ENCODE assay signal across 17 cellular contexts in the genomic region with DNA sequence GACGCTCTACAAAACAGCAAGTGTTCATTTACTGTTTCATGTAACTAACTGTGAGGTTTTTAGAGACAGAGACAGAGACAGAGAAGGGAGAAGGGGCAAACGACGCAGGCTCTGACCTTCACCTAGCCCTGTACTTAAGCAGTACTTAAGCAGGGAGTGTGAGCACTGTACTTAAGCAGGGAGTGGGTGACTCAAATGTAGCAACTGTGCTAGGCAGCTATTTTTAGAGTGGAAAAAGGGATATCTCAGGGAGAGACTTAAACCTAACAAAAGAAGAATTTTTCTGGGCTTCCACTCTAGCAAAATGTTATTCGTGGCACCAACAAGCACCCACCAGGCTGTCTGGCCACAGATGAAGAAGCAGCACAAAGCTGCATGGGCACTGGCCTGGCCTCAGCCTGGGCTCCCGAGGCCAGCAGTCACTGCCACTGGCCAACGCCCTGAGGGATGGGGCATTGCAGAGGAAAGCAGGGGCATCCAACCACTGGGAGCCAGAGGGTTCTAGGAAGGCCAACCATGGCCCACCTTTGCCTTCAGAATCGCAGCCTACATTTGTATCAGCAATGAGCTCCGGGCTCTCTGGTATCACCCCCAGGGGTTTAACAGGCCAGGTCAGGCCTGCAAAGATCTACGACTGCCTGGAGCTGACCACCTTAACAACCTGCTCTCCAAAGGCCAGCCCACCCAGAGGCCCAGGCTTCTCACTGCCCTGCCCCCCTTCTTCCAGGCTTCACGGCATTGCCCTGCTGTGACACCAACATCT.
DNase-seq lines count a peak whose midpoint lies in the region; ATAC-seq and TF ChIP-seq lines count a peak whose summit lies in the region.
"Had no signal": no experiment of that assay in that cellular context is flagged by ENCODE, and none has a peak within 500 bp of the region (broad histone marks: within the 10 kb centered on the region; RNA-seq: fewer than 3 reads in every experiment).

No MANE protein-coding gene starts in this region.

- no peak for TF ChIP-seq CTCF in IMR-90 (conservative IDR thresholded peaks at IDR 0.05; ENCODE audit: low read depth, low read length)
- no peak for TF ChIP-seq CTCF in lower lobe of right lung (IDR thresholded peaks at IDR 0.05)
- no peak for TF ChIP-seq CTCF in thoracic aorta (IDR thresholded peaks at IDR 0.05)
- TF ChIP-seq CTCF in SK-N-SH (IDR thresholded peaks at IDR 0.05), result no peak
- TF ChIP-seq CTCF in PC-9 (conservative IDR thresholded peaks at IDR 0.05), result no peak

- CTCF ChIA-PET in IMR-90 (lab: Yijun Ruan, JAX) (no interaction called here), SK-N-SH (lab: Yijun Ruan, JAX) (interaction anchor here (0.6 to 1.6 kb wide), 3 partner anchors 10 to 467 kb away, joined by 3 to 7 read pairs (median 3); no protein-coding TSS in a partner anchor), PC-9 (lab: Charles Lee) (no interaction called here)

- H3K27ac ChIP-seq in IMR-90 (ENCODE audit: insufficient read depth, low read length), result no peak overlapping the region
- no peak overlapping the region for H3K27ac ChIP-seq in lower lobe of right lung
- H3K27ac ChIP-seq in thoracic aorta, result peak overlapping the region; percentile 76 to 86
- no peak overlapping the region for H3K27ac ChIP-seq in SK-N-SH (ENCODE audit: low read depth in 2 of 2, low read length in 1 of 2)
- H3K27ac ChIP-seq in PC-9, result no peak overlapping the region
- H3K27ac ChIP-seq: hepatocyte, WERI-Rb-1 had no signal

- no peak overlapping the region for H2BK15ac ChIP-seq in IMR-90 (ENCODE audit: low read depth, low read length)

- peak; percentile 60 for DNase-seq in IMR-90
- peak; percentile 29 for DNase-seq in fibroblast of peridontal ligament (ENCODE audit: extremely low read depth)
- no peak for DNase-seq in lower lobe of right lung
- DNase-seq in thoracic aorta (ENCODE audit: low spot score), result no peak
- no peak for DNase-seq in SK-N-SH
- DNase-seq in activated T-cell treated with anti-CD3 and anti-CD28 coated beads, Interleukin-2, amount 50 U/mL, for 72 hours, result no peak
- no peak for DNase-seq in PC-9
- DNase-seq: activated T-cell treated with anti-CD3 and anti-CD28 coated beads, Interleukin-2, amount 50 U/mL, for 24 hours; effector memory CD4-positive, alpha-beta T cell; kidney; NCI-H1092; NCI-H526 treated with DMSO at 0.1 percent for 48 hours; right cardiac atrium; stimulated activated naive CD4-positive, alpha-beta T cell treated with Interleukin-2 at 50 U/mL for 16 hours had no signal

- no peaks in the 10 kb centered on the region for H3K4me1 Mint-ChIP-seq in activated T-cell treated with anti-CD3 and anti-CD28 coated beads, Interleukin-2, amount 50 U/mL, for 72 hours (ENCODE audit: low read depth)
- H3K4me1 Mint-ChIP-seq: activated naive CD4-positive, alpha-beta T cell treated with anti-CD3 and anti-CD28 coated beads, Interleukin-2, amount 50 U/mL, for 24 hours had no signal

- H3K4me2 ChIP-seq in IMR-90 (ENCODE audit: low read depth, low read length) (no peak overlapping the region), SK-N-SH (no peak overlapping the region), PC-9 (no peak overlapping the region)
- H3K4me2 ChIP-seq: hepatocyte had no signal

- intact Hi-C loops in IMR-90 (cut with micrococcal nuclease), result loop anchor here (5.0 kb wide), 1 partner anchor 380 kb away; no protein-coding TSS in a partner anchor
- intact Hi-C loops in lower lobe of right lung (cut with DNase I), result no loop called here
- intact Hi-C loops in PC-9 (cut with micrococcal nuclease; ENCODE audit: unreplicated experiment), result loop anchor here (2.0 kb wide), 1 partner anchor 385 kb away; no protein-coding TSS in a partner anchor

- no peaks in the 10 kb centered on the region; the same call in 1 of the 2 replicates for H3K9me1 ChIP-seq in IMR-90 (ENCODE audit: insufficient read depth, low read length)

- no peaks in the 10 kb centered on the region for H3K9me3 Mint-ChIP-seq in activated T-cell treated with anti-CD3 and anti-CD28 coated beads, Interleukin-2, amount 50 U/mL, for 72 hours
- H3K9me3 Mint-ChIP-seq: activated naive CD4-positive, alpha-beta T cell treated with anti-CD3 and anti-CD28 coated beads, Interleukin-2, amount 50 U/mL, for 24 hours; activated T-cell treated with anti-CD3 and anti-CD28 coated beads, Interleukin-2, amount 50 U/mL, for 24 hours had no signal

- peaks cover 7% of the 10 kb centered on the region for H3K4me1 ChIP-seq in IMR-90 (ENCODE audit: control insufficient read depth, insufficient read depth, low read length)
- no peaks in the 10 kb centered on the region for H3K4me1 ChIP-seq in lower lobe of right lung
- H3K4me1 ChIP-seq in thoracic aorta (ENCODE audit: control insufficient read depth in 1 of 2, low read depth in 2 of 2), result peaks cover 14 to 63% of the 10 kb centered on the region in 2 donors
- H3K4me1 ChIP-seq in SK-N-SH (ENCODE audit: control insufficient read depth in 1 of 2, insufficient read depth in 2 of 2, low read depth in 1 of 2, low read length in 1 of 2), result no peaks in the 10 kb centered on the region
- no peaks in the 10 kb centered on the region for H3K4me1 ChIP-seq in PC-9 (replicated peaks; ENCODE audit: insufficient read depth)

- H3K4me3 ChIP-seq in IMR-90 (ENCODE audit: insufficient read depth, low read depth, low read length), result no peak overlapping the region
- no peak overlapping the region for H3K4me3 ChIP-seq in lower lobe of right lung
- no peak overlapping the region for H3K4me3 ChIP-seq in thoracic aorta
- no peak overlapping the region for H3K4me3 ChIP-seq in SK-N-SH (ENCODE audit: low read depth in 2 of 2, low read length in 1 of 2)
- H3K4me3 ChIP-seq in PC-9, result no peak overlapping the region
- H3K4me3 ChIP-seq: hepatocyte had no signal

- H4K91ac ChIP-seq in IMR-90 (ENCODE audit: insufficient read depth, low read depth, low read length), result peak overlapping the region; percentile 50

- WGBS in IMR-90 (ENCODE audit: extremely low coverage in 2 of 2, insufficient read length in 1 of 2), 2 experiments, result 96% methylated on average over 3 of the region's 10 CpGs; no CpG with 5 or more reads in 1 of the 2 experiments
- 53% methylated on average over 9 of the region's 10 CpGs for WGBS in SK-N-SH (ENCODE audit: low lambda C conversion rate)

- dilution Hi-C loops in IMR-90 (cut with HindIII; ENCODE audit: low sequenced_read_pairs, unreplicated experiment), result no loop called here

- TF ChIP-seq EP300 in SK-N-SH (IDR thresholded peaks at IDR 0.05; ENCODE audit: borderline replicate concordance in 1 of 2, low read depth in 1 of 2, low read length in 1 of 2), result no peak

- no peak overlapping the region for H3K4me3 Mint-ChIP-seq in activated T-cell treated with anti-CD3 and anti-CD28 coated beads, Interleukin-2, amount 50 U/mL, for 72 hours
- H3K4me3 Mint-ChIP-seq: activated naive CD4-positive, alpha-beta T cell treated with anti-CD3 and anti-CD28 coated beads, Interleukin-2, amount 50 U/mL, for 24 hours; activated T-cell treated with anti-CD3 and anti-CD28 coated beads, Interleukin-2, amount 50 U/mL, for 24 hours had no signal

- peak overlapping the region; percentile 54; the same call in 1 of the 2 replicates for H2AK5ac ChIP-seq in IMR-90 (ENCODE audit: low read depth, low read length)

- no peak overlapping the region for H2BK5ac ChIP-seq in IMR-90 (ENCODE audit: low read depth, low read length, poor library complexity, severe bottlenecking)

- no peaks in the 10 kb centered on the region for H3K9me3 ChIP-seq in IMR-90 (ENCODE audit: control insufficient read depth, insufficient read depth, low read length)
- H3K9me3 ChIP-seq in lower lobe of right lung, result no peaks in the 10 kb centered on the region
- H3K9me3 ChIP-seq in thoracic aorta, result no peaks in the 10 kb centered on the region
- no peaks in the 10 kb centered on the region for H3K9me3 ChIP-seq in SK-N-SH
- H3K9me3 ChIP-seq in PC-9 (ENCODE audit: insufficient read depth, low read depth), result no peaks in the 10 kb centered on the region

- no peak for TF ChIP-seq POLR2A in IMR-90 (IDR thresholded peaks at IDR 0.05; ENCODE audit: low read depth, low read length)

- H3K79me2 ChIP-seq in SK-N-SH (ENCODE audit: insufficient read depth), result no peaks in the 10 kb centered on the region
- no peaks in the 10 kb centered on the region for H3K79me2 ChIP-seq in PC-9 (ENCODE audit: low read depth)
- H3K79me2 ChIP-seq: hepatocyte had no signal

- H3K27ac Mint-ChIP-seq in activated T-cell treated with anti-CD3 and anti-CD28 coated beads, Interleukin-2, amount 50 U/mL, for 72 hours, result no peak overlapping the region
- H3K27ac Mint-ChIP-seq: activated naive CD4-positive, alpha-beta T cell treated with anti-CD3 and anti-CD28 coated beads, Interleukin-2, amount 50 U/mL, for 24 hours; activated T-cell treated with anti-CD3 and anti-CD28 coated beads, Interleukin-2, amount 50 U/mL, for 24 hours had no signal

- no peak overlapping the region; the same call in 1 of the 2 replicates for H2BK20ac ChIP-seq in IMR-90 (ENCODE audit: low read depth, low read length)

- H3K9me2 ChIP-seq in SK-N-SH (no peaks in the 10 kb centered on the region), PC-9 (ENCODE audit: insufficient read depth) (no peaks in the 10 kb centered on the region)

- no peak overlapping the region for H4K5ac ChIP-seq in IMR-90 (ENCODE audit: low read depth, low read length)

- TF ChIP-seq RAD21 in IMR-90 (IDR thresholded peaks at IDR 0.05; ENCODE audit: low read length) (no peak), SK-N-SH (IDR thresholded peaks at IDR 0.05; ENCODE audit: low read length) (no peak)

- H3K9ac ChIP-seq in IMR-90 (ENCODE audit: low read depth, low read length) (0 out of 2 replicates have a peak overlapping the region, but pooled peaks have one; percentile 42), SK-N-SH (no peak overlapping the region)

- H3K18ac ChIP-seq in IMR-90 (ENCODE audit: low read depth, low read length), result peak overlapping the region; percentile 40; the same call in 1 of the 2 replicates

- H2AFZ ChIP-seq in IMR-90 (replicated peaks; ENCODE audit: low read length, poor library complexity) (peak overlapping the region; percentile 27), SK-N-SH (ENCODE audit: low read depth) (no peak overlapping the region), PC-9 (no peak overlapping the region)
- H2AFZ ChIP-seq: hepatocyte had no signal

- no TSS peak for BruUV-seq in IMR-90 (replicated peaks; lab: Mats Ljungman, UMichigan)
- BruUV-seq in PC-9 (replicated peaks; lab: Mats Ljungman, UMichigan), result no TSS peak

- H3K27me3 ChIP-seq in IMR-90 (ENCODE audit: control insufficient read depth, insufficient read depth, low read length) (no peaks in the 10 kb centered on the region), lower lobe of right lung (ENCODE audit: low read depth) (no peaks in the 10 kb centered on the region), thoracic aorta (replicated peaks; ENCODE audit: insufficient read depth) (no peaks in the 10 kb centered on the region), SK-N-SH (ENCODE audit: insufficient read depth) (peaks cover 36% of the 10 kb centered on the region; the same call in 1 of the 2 replicates), PC-9 (ENCODE audit: insufficient read depth, low read depth) (no peaks in the 10 kb centered on the region)
- H3K27me3 ChIP-seq: hepatocyte had no signal

- H3K14ac ChIP-seq in IMR-90 (replicated peaks; ENCODE audit: low read depth, low read length), result peak overlapping the region; percentile 11; the same call in 1 of the 2 replicates

- H2BK120ac ChIP-seq in IMR-90 (ENCODE audit: low read depth, low read length), result peak overlapping the region; percentile 69; the same call in 1 of the 2 replicates

- no peak overlapping the region for H3K56ac ChIP-seq in IMR-90 (ENCODE audit: extremely low read depth, insufficient read depth, low read length)

- H3K36me3 ChIP-seq in IMR-90 (ENCODE audit: control insufficient read depth, insufficient read depth, low read length) (no peaks in the 10 kb centered on the region), lower lobe of right lung (no peaks in the 10 kb centered on the region), thoracic aorta (no peaks in the 10 kb centered on the region), SK-N-SH (replicated peaks in 1 of 2; ENCODE audit: control insufficient read depth in 1 of 2, insufficient read depth in 2 of 2, low read length in 1 of 2) (no peaks in the 10 kb centered on the region), PC-9 (ENCODE audit: low read depth) (no peaks in the 10 kb centered on the region)
- H3K36me3 ChIP-seq: WERI-Rb-1 had no signal

- no peak overlapping the region; a peak in 1 of 4 replicates for H4K8ac ChIP-seq in IMR-90 (ENCODE audit: low read depth in 2 of 2, low read length in 2 of 2)

- POLR2A ChIA-PET in IMR-90 (lab: Charles Lee; ENCODE audit: unreplicated experiment), result no interaction called here
- POLR2A ChIA-PET in SK-N-SH (lab: Yijun Ruan, JAX), result no interaction called here
- POLR2A ChIA-PET in PC-9 (lab: Charles Lee; ENCODE audit: unreplicated experiment), result interaction anchor here (0.7 kb wide), 1 partner anchor 106 kb away, joined by 4 read pairs; no protein-coding TSS in a partner anchor

- no peaks in the 10 kb centered on the region for H3K79me1 ChIP-seq in IMR-90 (ENCODE audit: low read depth in 1 of 2, low read length in 2 of 2)

- H4K20me1 ChIP-seq in IMR-90 (ENCODE audit: insufficient read depth, low read length) (no peaks in the 10 kb centered on the region), SK-N-SH (ENCODE audit: insufficient read depth) (no peaks in the 10 kb centered on the region), PC-9 (ENCODE audit: insufficient read depth) (no peaks in the 10 kb centered on the region)

- ATAC-seq in IMR-90 (ENCODE audit: low read depth) (peak; percentile 71), lower lobe of right lung (peak; percentile 48 to 56), thoracic aorta (ENCODE audit: insufficient number of reproducible peaks, low FRiP score, low read depth) (peak; percentile 83)
- no peak for ATAC-seq in activated T-cell treated with anti-CD3 and anti-CD28 coated beads, Interleukin-2, amount 50 U/mL, for 72 hours (replicated peaks in 1 of 2)

- no peak overlapping the region for H3K23ac ChIP-seq in IMR-90 (ENCODE audit: low read depth, low read length)

- H3K27me3 Mint-ChIP-seq in activated T-cell treated with anti-CD3 and anti-CD28 coated beads, Interleukin-2, amount 50 U/mL, for 72 hours (ENCODE audit: low read depth), result peaks cover 6% of the 10 kb centered on the region

- H2AK9ac ChIP-seq in IMR-90 (replicated peaks; ENCODE audit: low read depth, low read length, poor library complexity), result no peak overlapping the region

- H3F3A ChIP-seq in SK-N-SH (replicated peaks; ENCODE audit: insufficient read depth) (no peaks in the 10 kb centered on the region), PC-9 (ENCODE audit: insufficient read depth, low read depth) (no peaks in the 10 kb centered on the region)

- peak overlapping the region; percentile 53; the same call in 1 of the 2 replicates for H3K4ac ChIP-seq in IMR-90 (ENCODE audit: low read depth, low read length)

- in situ Hi-C loops in IMR-90 (cut with MboI; ENCODE audit: low sequenced_read_pairs), result no loop called here

- no peaks in the 10 kb centered on the region for H3K36me3 Mint-ChIP-seq in activated T-cell treated with anti-CD3 and anti-CD28 coated beads, Interleukin-2, amount 50 U/mL, for 72 hours (ENCODE audit: insufficient read depth in 2 of 2)
- H3K36me3 Mint-ChIP-seq: activated naive CD4-positive, alpha-beta T cell treated with anti-CD3 and anti-CD28 coated beads, Interleukin-2, amount 50 U/mL, for 24 hours had no signal

Comparison
In these comparisons a context has a peak if more than half of its experiments do, and no peak if none do; other contexts are left out.
1. ATAC-seq: peak in IMR-90 (single experiment), lower lobe of right lung (2 of 2) and thoracic aorta (single experiment); none in activated T-cell treated with anti-CD3 and anti-CD28 coated beads, Interleukin-2, amount 50 U/mL, for 72 hours (0 of 2).
2. DNase-seq: peak in IMR-90 (single experiment) and fibroblast of peridontal ligament (single experiment); none in lower lobe of right lung (single experiment), thoracic aorta (single experiment), SK-N-SH (single experiment), activated T-cell treated with anti-CD3 and anti-CD28 coated beads, Interleukin-2, amount 50 U/mL, for 72 hours (0 of 2) and PC-9 (0 of 2).
3. H3K27ac ChIP-seq: peak in thoracic aorta (2 of 2); none in IMR-90 (single experiment), lower lobe of right lung (single experiment), SK-N-SH (0 of 2) and PC-9 (single experiment).